In the genomic region with DNA sequence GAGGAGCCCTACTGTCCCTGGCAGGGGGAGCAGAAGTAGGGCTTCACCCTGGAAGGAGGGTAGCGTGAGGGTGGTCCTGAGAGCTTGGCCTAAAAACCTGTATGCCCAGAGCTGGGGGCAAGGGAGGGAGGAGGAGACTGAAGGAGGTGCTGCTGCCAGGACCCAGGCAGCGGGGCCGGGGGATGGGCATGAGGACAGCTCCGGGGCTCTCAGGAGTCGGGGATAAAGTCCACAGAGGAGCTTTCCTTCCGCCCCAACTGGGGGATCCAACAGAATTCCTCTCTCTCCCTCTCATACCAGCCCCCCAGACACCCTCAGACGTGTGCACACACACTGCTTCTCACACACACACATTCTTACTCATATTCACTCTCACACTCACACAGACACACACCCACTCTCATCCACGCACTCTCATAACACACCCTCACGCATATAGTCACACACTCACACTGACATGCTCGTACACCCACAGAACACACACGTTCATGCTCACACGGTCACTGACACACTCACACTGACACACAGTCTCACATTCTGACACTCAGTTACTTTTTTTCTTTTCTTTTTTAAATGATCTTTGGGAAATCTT, we compare ENCODE assay signal across 27 cellular contexts. TPM values are rescaled to one million over a fixed set of nuclear protein-coding genes. Genes with fewer than 3 reads are reported as not detected.
DNase-seq lines count a peak whose midpoint lies in the region; ATAC-seq, FAIRE-seq and TF ChIP-seq lines count a peak whose summit lies in the region.
"Had no signal": no experiment of that assay in that cellular context is flagged by ENCODE, and none has a peak within 500 bp of the region (broad histone marks: within the 10 kb centered on the region; RNA-seq: fewer than 3 reads in every experiment).

No MANE protein-coding gene starts in this region.

- TF ChIP-seq POLR2A in K562 (conservative IDR thresholded peaks at IDR 0.05), result no peak

- no peaks in the 10 kb centered on the region for H3K79me1 ChIP-seq in mesenchymal stem cell (replicated peaks; ENCODE audit: low read length, poor library complexity, severe bottlenecking)

- H3K9ac ChIP-seq in K562 (ENCODE audit: insufficient read depth in 1 of 2, low read depth in 2 of 2, low read length in 2 of 2) (no peak overlapping the region), mesenchymal stem cell (ENCODE audit: low read length) (no peak overlapping the region)
- H3K9ac ChIP-seq: BLaER1 had no signal

- H2AK5ac ChIP-seq in mesenchymal stem cell (ENCODE audit: low read length, severe bottlenecking), result no peak overlapping the region

- peaks cover 21% of the 10 kb centered on the region for H3K4me1 Mint-ChIP-seq in stimulated activated effector memory CD8-positive, alpha-beta T cell treated with anti-CD3 and anti-CD28 coated beads, Interleukin-12 subunit alpha, Interleukin-12 subunit beta, amount 100 ng/mL, for 72 hours

- no peaks in the 10 kb centered on the region for H3K79me2 ChIP-seq in K562 (ENCODE audit: control insufficient read depth, insufficient read depth, low read length)

- 3% methylated on average over 11 of the region's 12 CpGs for WGBS in K562 (ENCODE audit: insufficient coverage, low coverage, missing lambda C conversion rate)
- WGBS in mesenchymal stem cell, result 86% methylated on average over 12 of the region's 12 CpGs

- BruUV-seq in K562 (replicated peaks; lab: Mats Ljungman, UMichigan), result no TSS peak

- H4K91ac ChIP-seq in mesenchymal stem cell (ENCODE audit: low read length), result no peak overlapping the region

- in situ Hi-C loops in K562 (cut with MboI), result no loop called here

- H3K14ac ChIP-seq in mesenchymal stem cell (ENCODE audit: low read length in 2 of 2), result no peak overlapping the region

- H3K27me3 ChIP-seq in K562 (ENCODE audit: control insufficient read depth in 2 of 2, insufficient read depth in 2 of 2, low read length in 2 of 2) (peaks cover 31 to 81% of the 10 kb centered on the region in 2 experiments; a peak in 4 of 5 replicates), mesenchymal stem cell (ENCODE audit: control insufficient read depth in 1 of 2, insufficient read depth in 1 of 2, low read length in 2 of 2) (peaks cover 61 to 80% of the 10 kb centered on the region in 2 experiments), left lung (peaks cover 0 to 6% of the 10 kb centered on the region in 2 donors)
- H3K27me3 ChIP-seq: MG63 had no signal

- no peaks in the 10 kb centered on the region; the same call in 1 of the 2 replicates for H4K20me1 ChIP-seq in K562 (replicated peaks; ENCODE audit: control insufficient read depth, insufficient read depth, low read length)

- H3K36me3 ChIP-seq in HEK293 (ENCODE audit: control insufficient read depth in 2 of 2, insufficient read depth in 1 of 2, low read length in 2 of 2), result no peaks in the 10 kb centered on the region
- H3K36me3 ChIP-seq in K562 (ENCODE audit: control insufficient read depth, insufficient read depth, low read length), result no peaks in the 10 kb centered on the region
- H3K36me3 ChIP-seq in mucosa of descending colon (ENCODE audit: low read depth), result no peaks in the 10 kb centered on the region
- H3K36me3 ChIP-seq in mesenchymal stem cell (ENCODE audit: control insufficient read depth in 1 of 2, insufficient read depth in 2 of 2, low read depth in 1 of 2, low read length in 2 of 2), result no peaks in the 10 kb centered on the region
- H3K36me3 ChIP-seq in left lung, result no peaks in the 10 kb centered on the region
- H3K36me3 ChIP-seq: BLaER1, MG63 had no signal

- no peak for FAIRE-seq in K562 (lab: Jason Lieb, UNC)
- FAIRE-seq: A549, GM12891 had no signal

- no peak overlapping the region for H3K23ac ChIP-seq in mesenchymal stem cell (ENCODE audit: low read length in 2 of 2)

- TF ChIP-seq RAD21 in K562 (CRISPR knock-in tag; conservative IDR thresholded peaks at IDR 0.05 in 1 of 2, IDR thresholded peaks at IDR 0.05 in 1 of 2), result no peak

- TF ChIP-seq EP300 in K562 (IDR thresholded peaks at IDR 0.05; ENCODE audit: low read length), result no peak

- no peaks in the 10 kb centered on the region for H3K9me3 Mint-ChIP-seq in stimulated activated effector memory CD8-positive, alpha-beta T cell treated with anti-CD3 and anti-CD28 coated beads, Interleukin-12 subunit alpha, Interleukin-12 subunit beta, amount 100 ng/mL, for 72 hours
- H3K9me3 Mint-ChIP-seq: CD8-positive, alpha-beta T cell; H9; IgD-negative memory B cell had no signal

- ATAC-seq in K562 (no peak), mucosa of descending colon (no peak), left lung (no peak)
- ATAC-seq in stimulated activated effector memory CD8-positive, alpha-beta T cell treated with anti-CD3 and anti-CD28 coated beads, Interleukin-12 subunit alpha, Interleukin-12 subunit beta, amount 100 ng/mL, for 72 hours, result peak; percentile 17
- ATAC-seq: A549; CD8-positive, alpha-beta T cell; SK-N-SH treated with all-trans-retinoic acid at 6 μM for 48 hours had no signal

- no peak overlapping the region for H3K4me3 Mint-ChIP-seq in stimulated activated effector memory CD8-positive, alpha-beta T cell treated with anti-CD3 and anti-CD28 coated beads, Interleukin-12 subunit alpha, Interleukin-12 subunit beta, amount 100 ng/mL, for 72 hours
- H3K4me3 Mint-ChIP-seq: CD8-positive, alpha-beta T cell; H9 had no signal

- TF ChIP-seq CTCF in HEK293 (tag by site-specific recombination; IDR thresholded peaks at IDR 0.05), result no peak
- TF ChIP-seq CTCF in K562 (IDR thresholded peaks at IDR 0.05 in 2 of 3, conservative IDR thresholded peaks at IDR 0.05 in 1 of 3; ENCODE audit: insufficient read depth in 2 of 3, low read depth in 1 of 3, low read length in 3 of 3), result no peak
- no peak for TF ChIP-seq CTCF in mucosa of descending colon (IDR thresholded peaks at IDR 0.05)
- no peak for TF ChIP-seq CTCF in left lung (IDR thresholded peaks at IDR 0.05)

- H3K27ac Mint-ChIP-seq in stimulated activated effector memory CD8-positive, alpha-beta T cell treated with anti-CD3 and anti-CD28 coated beads, Interleukin-12 subunit alpha, Interleukin-12 subunit beta, amount 100 ng/mL, for 72 hours, result no peak overlapping the region
- H3K27ac Mint-ChIP-seq: CD8-positive, alpha-beta T cell; IgD-negative memory B cell had no signal

- no peaks in the 10 kb centered on the region for H3K36me3 Mint-ChIP-seq in stimulated activated effector memory CD8-positive, alpha-beta T cell treated with anti-CD3 and anti-CD28 coated beads, Interleukin-12 subunit alpha, Interleukin-12 subunit beta, amount 100 ng/mL, for 72 hours
- H3K36me3 Mint-ChIP-seq: CD8-positive, alpha-beta T cell; IgD-negative memory B cell had no signal

- H3K4me3 ChIP-seq in HEK293 (ENCODE audit: low read depth, low read length) (no peak overlapping the region), K562 (no peak overlapping the region), mucosa of descending colon (no peak overlapping the region), mesenchymal stem cell (ENCODE audit: insufficient read depth in 1 of 2, low read depth in 1 of 2, low read length in 2 of 2) (no peak overlapping the region), left lung (no peak overlapping the region)
- H3K4me3 ChIP-seq: A549, BLaER1, MG63 had no signal

- intact Hi-C loops in K562 (cut with micrococcal nuclease), result no loop called here
- intact Hi-C loops in mucosa of descending colon (cut with DNase I, micrococcal nuclease), result no loop called here
- intact Hi-C loops in left lung (cut with DNase I), result no loop called here

- no peak overlapping the region for H2BK15ac ChIP-seq in mesenchymal stem cell (ENCODE audit: low read depth, poor library complexity, severe bottlenecking)

- CTCF ChIA-PET in HEK293 (lab: Yijun Ruan, JAX) (interaction anchor here (0.8 kb wide), 1 partner anchor 10 kb away, joined by 4 read pairs; no protein-coding TSS in a partner anchor), K562 (lab: Yijun Ruan, JAX; ENCODE audit: low intra/inter-chr PET ratio) (interaction anchor here (0.7 kb wide), 1 partner anchor 70 kb away, joined by 3 read pairs; no protein-coding TSS in a partner anchor)

- H3K9me3 ChIP-seq in HEK293 (ENCODE audit: control insufficient read depth, insufficient read depth, low read depth, low read length), result no peaks in the 10 kb centered on the region
- no peaks in the 10 kb centered on the region for H3K9me3 ChIP-seq in K562 (replicated peaks; ENCODE audit: control insufficient read depth, insufficient read depth, low read depth, low read length)
- no peaks in the 10 kb centered on the region for H3K9me3 ChIP-seq in mucosa of descending colon
- no peaks in the 10 kb centered on the region for H3K9me3 ChIP-seq in mesenchymal stem cell (ENCODE audit: control insufficient read depth, low read length)
- no peaks in the 10 kb centered on the region for H3K9me3 ChIP-seq in left lung
- H3K9me3 ChIP-seq: A549, BLaER1, MG63 had no signal

- H3K9me1 ChIP-seq in K562 (ENCODE audit: control insufficient read depth, insufficient read depth, low read length), result no peaks in the 10 kb centered on the region

- no peak for DNase-seq in K562 (ENCODE audit: extremely low read depth in 1 of 4, low spot score in 3 of 4)
- peak in 2 of 3 donors; percentile 34 to 50 for DNase-seq in mucosa of descending colon
- DNase-seq in stimulated activated effector memory CD8-positive, alpha-beta T cell treated with anti-CD3 and anti-CD28 coated beads, Interleukin-12 subunit alpha, Interleukin-12 subunit beta, amount 100 ng/mL, for 72 hours (ENCODE audit: low spot score in 2 of 2), result no peak
- no peak for DNase-seq in mesenchymal stem cell
- DNase-seq in left lung, result no peak
- DNase-seq in NCI-H2171 (lab: John Stamatoyannopoulos, UW), result no peak
- DNase-seq: CD8-positive, alpha-beta T cell; DMS53; EL; H9; Kasumi-1; MG63; NCI-H1092; NCI-H1436 treated with DMSO at 0.1 percent for 48 hours; NCI-H2029 treated with DMSO at 0.1 percent for 48 hours; NCI-H510A; NCI-H748 treated with DMSO at 0.1 percent for 48 hours; OCI-M1; RPMI8226; SIG-M5 had no signal

- no peaks in the 10 kb centered on the region; the same call in 1 of the 2 replicates for H3K4me1 ChIP-seq in HEK293 (ENCODE audit: control insufficient read depth, insufficient read depth, low read length)
- peaks cover 0 to 11% of the 10 kb centered on the region in 2 experiments; a peak in 1 of 5 replicates for H3K4me1 ChIP-seq in K562 (replicated peaks in 1 of 2; ENCODE audit: control insufficient read depth in 2 of 2, insufficient read depth in 2 of 2, low read length in 2 of 2)
- H3K4me1 ChIP-seq in mucosa of descending colon (ENCODE audit: low read depth), result peaks cover 23% of the 10 kb centered on the region
- peaks cover 4% of the 10 kb centered on the region for H3K4me1 ChIP-seq in mesenchymal stem cell (ENCODE audit: control insufficient read depth, insufficient read depth, low read depth, low read length)
- no peaks in the 10 kb centered on the region for H3K4me1 ChIP-seq in left lung
- H3K4me1 ChIP-seq: A549 had no signal

- POLR2A ChIA-PET in HEK293 (lab: Yijun Ruan, JAX), result no interaction called here
- POLR2A ChIA-PET in K562 (lab: Yijun Ruan, JAX), result no interaction called here

- H2BK5ac ChIP-seq in mesenchymal stem cell (ENCODE audit: low read depth, low read length, poor library complexity, severe bottlenecking), result no peak overlapping the region

- no peak overlapping the region for H2BK120ac ChIP-seq in mesenchymal stem cell (ENCODE audit: low read depth, low read length)

- no peak overlapping the region for H4K8ac ChIP-seq in mesenchymal stem cell (ENCODE audit: low read length)

- no peak overlapping the region for H3K18ac ChIP-seq in mesenchymal stem cell (ENCODE audit: low read depth in 1 of 2, low read length in 2 of 2)

- no peak overlapping the region for H3K27ac ChIP-seq in HEK293 (ENCODE audit: extremely low read depth, low read depth, low read length)
- no peak overlapping the region for H3K27ac ChIP-seq in K562 (ENCODE audit: extremely low read depth, low read depth, low read length)
- no peak overlapping the region for H3K27ac ChIP-seq in mesenchymal stem cell (ENCODE audit: low read length, poor library complexity, severe bottlenecking)
- no peak overlapping the region for H3K27ac ChIP-seq in left lung
- H3K27ac ChIP-seq: A549, BLaER1, HL-60 had no signal

- H3K4me2 ChIP-seq in K562 (ENCODE audit: insufficient read depth, low read length) (no peak overlapping the region), mesenchymal stem cell (ENCODE audit: low read length, poor library complexity, severe bottlenecking) (no peak overlapping the region)
- H3K4me2 ChIP-seq: A549, BLaER1 had no signal

- H2AFZ ChIP-seq in K562 (ENCODE audit: low read depth, low read length) (no peak overlapping the region), mesenchymal stem cell (ENCODE audit: low read depth, low read length) (no peak overlapping the region)

- no peak overlapping the region for H3K4ac ChIP-seq in mesenchymal stem cell (ENCODE audit: low read depth in 1 of 2, low read length in 2 of 2)

- H2BK12ac ChIP-seq in mesenchymal stem cell (ENCODE audit: low read length in 2 of 2), result no peak overlapping the region

RNA-seq across cellular contexts. Expression of gene SYF2, which starts 39.1 kb away (rescaled TPM):
- total RNA-seq in K562 (2011; cell fraction: chromatin; rRNA removed; ENCODE audit: low replicate concordance), result 15.7 and 26.6 TPM in 2 replicates
- 12.9 and 16.7 TPM in 2 replicates for total RNA-seq in K562 (2011; cell fraction: nucleolus; rRNA removed)
- total RNA-seq in K562 (2011; cell fraction: nucleoplasm; rRNA removed), result 22.2 and 24.0 TPM in 2 replicates
- total RNA-seq in K562 (2014; rRNA removed) (38.2 and 43.2 TPM in 2 replicates), K562 (2014; rRNA removed; fragmentation: Illumina TruSeq; extraction: Trizol) (59.3 and 80.6 TPM in 2 replicates), K562 (2015; rRNA removed; fragmentation: Illumina TruSeq; extraction: Trizol) (51.2 and 54.6 TPM in 2 replicates), K562 (2021) (27.5 and 35.6 TPM in 2 replicates), mucosa of descending colon (10 to 100 TPM; 44.0 to 57.9 (median 48.2) TPM), left lung (10 to 100 TPM; 29.1 to 29.3 TPM)
- polyA plus RNA-seq in K562 (2011; rRNA removed) (33.7 and 36.5 TPM in 2 replicates), K562 (2014; fragmentation: Illumina TruSeq; extraction: Trizol) (66.5 and 80.2 TPM in 2 replicates), K562 (2014; fragmentation: Nextera tagmentation; extraction: Ambion mirVana) (10 to 100 TPM; 20.9 to 21.9 TPM), K562 (2014; rRNA removed) (52.5 and 69.0 TPM in 2 replicates)
- polyA plus RNA-seq in K562 (2011; cell fraction: cytosol; rRNA removed), result 3.4 and 12.2 TPM in 2 replicates
- 5.5 and 9.8 TPM in 2 replicates for polyA plus RNA-seq in K562 (2011; cell fraction: nucleus; rRNA removed)
- 51.2 and 71.0 TPM in 2 replicates for polyA plus RNA-seq in K562 (2012)
- polyA minus RNA-seq in K562 (2011; rRNA and poly(A)+ RNA removed), result 13.7 and 20.1 TPM in 2 replicates
- 5.4 and 7.2 TPM in 2 replicates for polyA minus RNA-seq in K562 (2011; cell fraction: cytosol; rRNA and poly(A)+ RNA removed)
- 6.5 and 14.8 TPM in 2 replicates for polyA minus RNA-seq in K562 (2011; cell fraction: nucleus; rRNA and poly(A)+ RNA removed)
- polyA plus RNA-seq in mesenchymal stem cell (2013, experiment 1 of 2), result 74.2 TPM
- polyA plus RNA-seq in mesenchymal stem cell (2013, experiment 2 of 2), result 74.8 TPM

RNA-seq across cellular contexts. Expression of gene RSRP1, which starts 54.0 kb away (rescaled TPM):
- 639 and 767 TPM in 2 replicates for total RNA-seq in K562 (2011; cell fraction: chromatin; rRNA removed; ENCODE audit: low replicate concordance)
- total RNA-seq in K562 (2011; cell fraction: nucleolus; rRNA removed), result 540 and 629 TPM in 2 replicates
- total RNA-seq in K562 (2011; cell fraction: nucleoplasm; rRNA removed), result 507 and 548 TPM in 2 replicates
- 130 and 138 TPM in 2 replicates for total RNA-seq in K562 (2014; rRNA removed)
- 180 and 197 TPM in 2 replicates for total RNA-seq in K562 (2014; rRNA removed; fragmentation: Illumina TruSeq; extraction: Trizol)
- total RNA-seq in K562 (2015; rRNA removed; fragmentation: Illumina TruSeq; extraction: Trizol), result 164 and 183 TPM in 2 replicates
- total RNA-seq in K562 (2021), result 146 and 159 TPM in 2 replicates
- polyA plus RNA-seq in K562 (2011; rRNA removed), result 195 and 220 TPM in 2 replicates
- polyA plus RNA-seq in K562 (2011; cell fraction: cytosol; rRNA removed), result 55.7 and 97.9 TPM in 2 replicates
- 585 and 591 TPM in 2 replicates for polyA plus RNA-seq in K562 (2011; cell fraction: nucleus; rRNA removed)
- polyA plus RNA-seq in K562 (2012), result 148 and 265 TPM in 2 replicates
- 96.2 and 113 TPM in 2 replicates for polyA plus RNA-seq in K562 (2014; fragmentation: Illumina TruSeq; extraction: Trizol)
- 10 to 100 TPM; 27.2 to 35.0 TPM for polyA plus RNA-seq in K562 (2014; fragmentation: Nextera tagmentation; extraction: Ambion mirVana)
- polyA plus RNA-seq in K562 (2014; rRNA removed), result 237 and 283 TPM in 2 replicates
- polyA minus RNA-seq in K562 (2011; rRNA and poly(A)+ RNA removed), result 155 and 167 TPM in 2 replicates
- 71.5 and 87.6 TPM in 2 replicates for polyA minus RNA-seq in K562 (2011; cell fraction: cytosol; rRNA and poly(A)+ RNA removed)
- polyA minus RNA-seq in K562 (2011; cell fraction: nucleus; rRNA and poly(A)+ RNA removed), result 323 and 418 TPM in 2 replicates
- total RNA-seq in mucosa of descending colon, result 100 to 1,000 TPM; 151 to 179 (median 153) TPM
- 41.2 TPM for polyA plus RNA-seq in mesenchymal stem cell (2013, experiment 1 of 2)
- 41.3 TPM for polyA plus RNA-seq in mesenchymal stem cell (2013, experiment 2 of 2)
- total RNA-seq in left lung, result 100 to 1,000 TPM; 113 to 114 TPM

Comparison
In these comparisons a context has a peak if more than half of its experiments do, and no peak if none do; other contexts are left out.
1. DNase-seq: peak in mucosa of descending colon (2 of 3); none in K562 (0 of 4), stimulated activated effector memory CD8-positive, alpha-beta T cell treated with anti-CD3 and anti-CD28 coated beads, Interleukin-12 subunit alpha, Interleukin-12 subunit beta, amount 100 ng/mL, for 72 hours (0 of 2), mesenchymal stem cell (single experiment), left lung (0 of 2) and NCI-H2171 (single experiment).